In the genomic region with DNA sequence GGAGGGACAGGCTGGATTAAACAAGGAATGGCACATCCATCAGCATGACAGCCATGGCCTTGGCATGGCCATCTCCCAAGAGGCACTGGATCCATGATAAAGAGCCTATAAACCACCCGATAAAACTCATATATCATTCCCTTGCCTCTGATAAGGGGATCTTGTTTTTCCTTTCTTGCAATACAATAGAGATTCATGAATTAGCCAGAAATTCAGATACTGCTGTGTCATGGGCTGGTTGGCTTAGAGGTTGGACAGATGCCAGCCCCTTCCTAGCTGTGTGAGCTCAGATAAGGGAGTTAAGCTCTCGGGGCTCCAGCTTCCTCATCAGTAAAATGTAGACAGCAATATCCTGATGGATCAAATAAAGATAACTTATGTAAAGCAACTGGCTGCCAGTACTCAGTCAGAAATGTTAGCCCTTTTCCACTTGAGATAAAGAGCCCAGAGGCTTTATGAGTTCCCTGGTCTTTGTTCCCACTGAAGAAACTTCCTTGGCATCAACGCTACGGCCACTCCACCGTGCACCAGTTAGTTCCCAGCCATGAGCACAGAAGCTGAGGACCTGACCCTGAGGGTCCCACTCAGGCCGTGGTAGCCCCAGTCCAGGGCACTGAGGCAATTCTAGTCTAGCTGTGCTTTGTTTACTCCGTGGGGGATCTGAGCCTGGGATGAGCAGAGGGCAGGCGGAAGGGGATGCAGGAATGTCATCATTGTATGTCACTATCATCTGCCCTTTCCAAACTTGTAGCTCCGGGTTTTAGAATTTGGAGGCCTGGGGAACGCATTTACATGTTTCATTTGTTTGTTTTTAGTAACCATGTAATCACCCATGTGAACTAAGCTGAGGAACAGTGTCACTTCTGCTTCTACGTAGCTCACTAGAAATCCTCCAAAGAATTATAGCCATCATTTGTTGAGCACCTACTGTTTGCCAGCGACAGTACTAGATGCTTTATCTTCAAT, we compare ENCODE assay signal across 8 cellular contexts.
DNase-seq lines count a peak whose midpoint lies in the region; ATAC-seq, FAIRE-seq and TF ChIP-seq lines count a peak whose summit lies in the region.

No MANE protein-coding gene starts in this region.

- H2AFZ ChIP-seq in keratinocyte (ENCODE audit: control insufficient read depth, low read length): no peak overlapping the region

- H3K4me3 ChIP-seq in keratinocyte (ENCODE audit: control insufficient read depth in 2 of 3, extremely low read depth in 1 of 3, insufficient read depth in 2 of 3, low read depth in 1 of 3, low read length in 3 of 3): no peak overlapping the region

- ATAC-seq in HG03095 (IDR thresholded peaks at IDR 0.05; ENCODE audit: unreplicated experiment): no peak
- no peak for ATAC-seq in GM19395 (IDR thresholded peaks at IDR 0.05; ENCODE audit: unreplicated experiment)

- H3K9me3 ChIP-seq in keratinocyte (ENCODE audit: control insufficient read depth, low read depth, low read length): no peaks in the 10 kb centered on the region

- peak overlapping the region; percentile 22 for H3K4me2 ChIP-seq in keratinocyte (ENCODE audit: control insufficient read depth, extremely low read depth, insufficient read depth, low read depth, low read length)

- H3K27me3 ChIP-seq in keratinocyte (ENCODE audit: control insufficient read depth, extremely low read depth, insufficient read depth, low read length): no peaks in the 10 kb centered on the region

- peaks cover 21% of the 10 kb centered on the region for H3K79me2 ChIP-seq in keratinocyte (ENCODE audit: control insufficient read depth, insufficient read depth, low read length)

- no peak for TF ChIP-seq POLR2A in GM12891 (IDR thresholded peaks at IDR 0.05; ENCODE audit: low read depth, low read length)

- no peaks in the 10 kb centered on the region for H3K9me1 ChIP-seq in keratinocyte (ENCODE audit: control insufficient read depth, extremely low read depth, insufficient read depth, low read length)

- peak overlapping the region; percentile 18 for H3K9ac ChIP-seq in keratinocyte (ENCODE audit: control insufficient read depth, extremely low read depth, insufficient read depth, low read length)

- FAIRE-seq in GM12891 (lab: Jason Lieb, UNC): peak; percentile 83
- FAIRE-seq in keratinocyte (lab: Jason Lieb, UNC): no peak

- H4K20me1 ChIP-seq in keratinocyte (ENCODE audit: control insufficient read depth, extremely low read depth, insufficient read depth, low read length): no peaks in the 10 kb centered on the region

- H3K36me3 ChIP-seq in keratinocyte (ENCODE audit: control insufficient read depth in 2 of 2, extremely low read depth in 1 of 2, insufficient read depth in 2 of 2, low read length in 2 of 2): no peaks in the 10 kb centered on the region

- TF ChIP-seq CTCF in keratinocyte (optimal IDR thresholded peaks at IDR 0.05 in 1 of 3, IDR thresholded peaks at IDR 0.05 in 1 of 3, conservative IDR thresholded peaks at IDR 0.05 in 1 of 3; ENCODE audit: extremely low read depth in 1 of 3, insufficient read depth in 2 of 3, low read length in 3 of 3): no peak

- dilution Hi-C loops in keratinocyte (cut with MboI; ENCODE audit: extremely low pct_ligation_motif_present, low sequenced_read_pairs): no loop called here

- peaks cover 33% of the 10 kb centered on the region for H3K4me1 ChIP-seq in keratinocyte (ENCODE audit: control insufficient read depth, extremely low read depth, insufficient read depth, low read length)

- DNase-seq in GM12891 (ENCODE audit: insufficient read length, low spot score): no peak
- peak; percentile 74 to 81 for DNase-seq in Kasumi-1 (lab: John Stamatoyannopoulos, UW)
- no peak for DNase-seq in keratinocyte (ENCODE audit: low read depth, low spot score)
- peak in 32 of 49 donors; percentile 6 to 83 (median 35) for DNase-seq in substantia nigra (lab: John Stamatoyannopoulos, UW)
- DNase-seq in DMS153 (lab: John Stamatoyannopoulos, UW): no peak

- H3K27ac ChIP-seq in angular gyrus (ENCODE audit: low read depth, low read length) (peak overlapping the region; percentile 85), keratinocyte (ENCODE audit: control insufficient read depth, insufficient read depth, low read length) (peak overlapping the region; percentile 60), substantia nigra (ENCODE audit: low read depth, low read length, poor library complexity, severe bottlenecking) (peak overlapping the region; percentile 61)

TF ChIP-seq in GM12891, 5 proteins besides CTCF, POLR2A, EP300 and RAD21:
- peak; percentile 36; the same call in 1 of the 2 replicates for TF ChIP-seq POU2F2 (IDR thresholded peaks at IDR 0.05; ENCODE audit: low read depth, low read length)
- no peak for TF ChIP-seq POLR2AphosphoS5 (IDR thresholded peaks at IDR 0.05; ENCODE audit: low read depth, low read length)
- peak; percentile 85 for TF ChIP-seq SPI1 (IDR thresholded peaks at IDR 0.05; ENCODE audit: low read depth, low read length)
TF ChIP-seq in GM12891: peak in this region for 2.

Comparison
In these comparisons a context has a peak if more than half of its experiments do, and no peak if none do; other contexts are left out.
1. DNase-seq: peak in Kasumi-1 (2 of 2) and substantia nigra (32 of 49); none in GM12891 (single experiment), keratinocyte (single experiment) and DMS153 (single experiment).
2. Peak in every context shown above with its lines, with median percentiles within 50 percentile points of each other: H3K27ac ChIP-seq.